In the genomic region with DNA sequence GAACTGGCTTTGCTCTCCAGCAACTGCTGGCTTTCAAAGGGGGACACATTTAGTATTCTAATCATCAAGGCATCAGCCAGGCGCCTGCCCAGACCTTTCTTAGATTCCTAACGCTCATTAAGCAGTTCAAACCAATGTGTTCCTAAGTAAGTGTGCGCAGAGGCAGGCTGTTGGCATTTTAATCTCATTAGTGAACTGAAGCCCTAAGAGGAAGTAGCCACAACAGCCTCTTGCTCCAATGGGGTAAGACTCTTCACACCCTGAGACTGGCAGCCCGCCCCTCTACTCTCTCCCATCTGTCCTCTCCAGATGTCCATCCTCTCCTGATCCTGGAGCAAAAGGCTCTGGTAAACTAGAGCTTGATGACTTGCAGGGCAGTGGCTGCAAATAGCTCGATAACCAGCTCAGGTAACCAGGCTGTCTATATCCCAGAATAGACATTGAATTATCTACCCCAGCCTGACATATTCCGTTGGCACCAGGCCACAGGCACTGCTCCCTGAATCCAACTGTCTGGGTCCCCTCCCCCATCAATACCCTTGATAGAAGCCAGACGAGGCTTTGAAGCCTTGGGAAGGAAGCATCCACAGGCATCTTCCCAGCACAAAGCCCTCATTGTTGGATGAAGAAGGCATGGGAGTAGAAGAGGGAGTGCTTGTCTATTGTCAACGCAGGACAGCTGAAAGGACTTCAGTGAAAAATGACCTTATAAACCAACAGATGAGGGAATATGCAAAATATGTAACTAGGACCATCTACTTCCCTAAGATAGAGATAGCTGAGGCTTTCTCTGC, we compare ENCODE assay signal across 15 cellular contexts.
DNase-seq lines count a peak whose midpoint lies in the region; ATAC-seq lines count a peak whose summit lies in the region.
"Had no signal": no experiment of that assay in that cellular context is flagged by ENCODE, and none has a peak within 500 bp of the region (broad histone marks: within the 10 kb centered on the region; RNA-seq: fewer than 3 reads in every experiment).

No MANE protein-coding gene starts in this region.

- H3K27ac Mint-ChIP-seq in activated T-cell treated with anti-CD3 and anti-CD28 coated beads, Interleukin-2, amount 50 U/mL, for 72 hours, result no peak overlapping the region
- H3K27ac Mint-ChIP-seq: activated naive CD4-positive, alpha-beta T cell treated with anti-CD3 and anti-CD28 coated beads for 36 hours; stimulated activated naive CD8-positive, alpha-beta T cell treated with anti-CD3 and anti-CD28 coated beads, Interleukin-15, amount 100 ng/mL, for 72 hours had no signal

- no peaks in the 10 kb centered on the region for H3K36me3 Mint-ChIP-seq in activated T-cell treated with anti-CD3 and anti-CD28 coated beads, Interleukin-2, amount 50 U/mL, for 72 hours (ENCODE audit: insufficient read depth in 2 of 2)

- DNase-seq in G401 (ENCODE audit: low spot score) (peak; percentile 18), NCI-H510A treated with DMSO at 0.1 percent for 48 hours (lab: John Stamatoyannopoulos, UW) (peak; percentile 6), epidermal melanocyte (ENCODE audit: insufficient read length, low spot score) (peak; percentile 63), putamen (ENCODE audit: low spot score) (peak; percentile 87), DMS114 treated with DMSO at 0.1 percent for 48 hours (lab: John Stamatoyannopoulos, UW; ENCODE audit: unreplicated experiment) (no peak)
- no peak for DNase-seq in stimulated activated CD4-positive, alpha-beta T cell treated with anti-CD3 and anti-CD28 coated beads, Interleukin-4, amount 100 ng/mL, for 4 hours
- no peak for DNase-seq in activated T-cell treated with anti-CD3 and anti-CD28 coated beads, Interleukin-2, amount 50 U/mL, for 72 hours
- DNase-seq: activated naive CD4-positive, alpha-beta T cell treated with anti-CD3 and anti-CD28 coated beads for 36 hours; esophagus squamous epithelium; NCI-H146; OCI-M1; right cardiac atrium; stimulated activated naive CD8-positive, alpha-beta T cell treated with anti-CD3 and anti-CD28 coated beads, Interleukin-15, amount 100 ng/mL, for 72 hours; T-helper 2 cell had no signal

- ATAC-seq in HG03469 (IDR thresholded peaks at IDR 0.05; ENCODE audit: unreplicated experiment), result no peak
- ATAC-seq in activated T-cell treated with anti-CD3 and anti-CD28 coated beads, Interleukin-2, amount 50 U/mL, for 72 hours (replicated peaks in 1 of 2), result no peak
- ATAC-seq: stimulated activated naive CD8-positive, alpha-beta T cell treated with anti-CD3 and anti-CD28 coated beads, Interleukin-15, amount 100 ng/mL, for 72 hours had no signal

- H3K4me3 Mint-ChIP-seq in activated T-cell treated with anti-CD3 and anti-CD28 coated beads, Interleukin-2, amount 50 U/mL, for 72 hours, result no peak overlapping the region
- H3K4me3 Mint-ChIP-seq: activated naive CD4-positive, alpha-beta T cell treated with anti-CD3 and anti-CD28 coated beads for 36 hours; stimulated activated naive CD8-positive, alpha-beta T cell treated with anti-CD3 and anti-CD28 coated beads, Interleukin-15, amount 100 ng/mL, for 72 hours had no signal

- in situ Hi-C loops in G401 (cut with HindIII; ENCODE audit: low sequenced_read_pairs), result no loop called here

- no peaks in the 10 kb centered on the region for H3K4me1 Mint-ChIP-seq in activated T-cell treated with anti-CD3 and anti-CD28 coated beads, Interleukin-2, amount 50 U/mL, for 72 hours (ENCODE audit: low read depth)
- H3K4me1 Mint-ChIP-seq: stimulated activated naive CD8-positive, alpha-beta T cell treated with anti-CD3 and anti-CD28 coated beads, Interleukin-15, amount 100 ng/mL, for 72 hours had no signal

- no peaks in the 10 kb centered on the region for H3K27me3 Mint-ChIP-seq in activated T-cell treated with anti-CD3 and anti-CD28 coated beads, Interleukin-2, amount 50 U/mL, for 72 hours (ENCODE audit: low read depth)
- H3K27me3 Mint-ChIP-seq: stimulated activated naive CD8-positive, alpha-beta T cell treated with anti-CD3 and anti-CD28 coated beads, Interleukin-15, amount 100 ng/mL, for 72 hours had no signal

- H3K9me3 Mint-ChIP-seq in activated T-cell treated with anti-CD3 and anti-CD28 coated beads, Interleukin-2, amount 50 U/mL, for 72 hours, result no peaks in the 10 kb centered on the region
- H3K9me3 Mint-ChIP-seq: activated naive CD4-positive, alpha-beta T cell treated with anti-CD3 and anti-CD28 coated beads for 36 hours had no signal

Comparison
In these comparisons a context has a peak if more than half of its experiments do, and no peak if none do; other contexts are left out.
1. DNase-seq: peak in G401 (single experiment), NCI-H510A treated with DMSO at 0.1 percent for 48 hours (single experiment), epidermal melanocyte (single experiment) and putamen (single experiment); none in stimulated activated CD4-positive, alpha-beta T cell treated with anti-CD3 and anti-CD28 coated beads, Interleukin-4, amount 100 ng/mL, for 4 hours (0 of 2), activated T-cell treated with anti-CD3 and anti-CD28 coated beads, Interleukin-2, amount 50 U/mL, for 72 hours (0 of 2) and DMS114 treated with DMSO at 0.1 percent for 48 hours (single experiment).